In genomic region chr2:45941758-45942738, GRCh38 we compare ENCODE assay signal across 26 cellular contexts.
A peak's percentile ranks its signal among the peaks of the same experiment; 100 is the strongest.
DNase-seq lines count a peak whose midpoint lies in the region; ATAC-seq and TF ChIP-seq lines count a peak whose summit lies in the region.
"Had no signal": no experiment of that assay in that cellular context is flagged by ENCODE, and none has a peak within 500 bp of the region (broad histone marks: within the 10 kb centered on the region; RNA-seq: fewer than 3 reads in every experiment).

No MANE protein-coding gene starts in this region.

- CTCF ChIA-PET in CD4-positive, alpha-beta T cell (lab: Charles Lee) = no interaction called here
- CTCF ChIA-PET in activated CD8-positive, alpha-beta T cell treated with anti-CD3 and anti-CD28 coated beads, Interleukin-2, amount 10 ng/mL, durations not matched to agents 7 days and 5 days (lab: Charles Lee) = interaction anchor here (1.4 kb wide), 1 partner anchor 11 kb away, joined by 3 read pairs; no protein-coding TSS in a partner anchor

- DNase-seq in ELR (ENCODE audit: low read depth) = peak; percentile 30
- peak; percentile 52 for DNase-seq in NCI-H146 treated with DMSO at 0.1 percent for 48 hours (lab: John Stamatoyannopoulos, UW; ENCODE audit: unreplicated experiment)
- DNase-seq in coronary artery (ENCODE audit: low spot score) = peak; percentile 5
- peak; percentile 14 to 80 for DNase-seq in lung microvascular endothelial cell (ENCODE audit: low read depth in 2 of 2)
- DNase-seq in CD4-positive, alpha-beta T cell = no peak
- no peak for DNase-seq in hepatic stellate cell (ENCODE audit: low spot score)
- DNase-seq in activated T-cell treated with anti-CD3 and anti-CD28 coated beads, Interleukin-2, amount 50 U/mL, for 24 hours = no peak
- DNase-seq in activated CD8-positive, alpha-beta T cell treated with anti-CD3 and anti-CD28 coated beads, Interleukin-2, amount 10 ng/mL, durations not matched to agents 7 days and 5 days = no peak
- DNase-seq: ACHN; activated CD4-positive, alpha-beta T cell treated with anti-CD3 and anti-CD28 coated beads, Interleukin-2, amount 50 U/mL, for 1 hour; activated naive CD4-positive, alpha-beta T cell treated with anti-CD3 and anti-CD28 coated beads, Interleukin-2, amount 10 ng/mL, durations not matched to agents 7 days and 5 days; anterior cingulate cortex; Calu3; effector CD4-positive, alpha-beta T cell; lower lobe of right lung; NCI-H2029; NCI-H82; stimulated activated CD4-positive, alpha-beta T cell treated with anti-CD3 and anti-CD28 coated beads, Interleukin-15, amount 100 ng/mL, for 24 hours; stimulated activated naive CD8-positive, alpha-beta T cell treated with anti-CD3 and anti-CD28 coated beads, Interleukin-15, Interleukin-2, amounts not matched to agents 100 U/mL and 50 U/mL, for 24 hours; WERI-Rb-1 had no signal

- no peaks in the 10 kb centered on the region for H3K9me3 ChIP-seq in CD4-positive, alpha-beta T cell (ENCODE audit: control insufficient read depth, low read length)
- H3K9me3 ChIP-seq: BLaER1 treated with 17β-estradiol and CSF1 and Interleukin-3, amounts not matched to agents 10 nM and 100 nM; gastroesophageal sphincter; lower lobe of right lung had no signal

- H3K4me3 ChIP-seq in coronary artery = no peak overlapping the region
- H3K4me3 ChIP-seq: BLaER1 treated with 17β-estradiol and CSF1 and Interleukin-3, amounts not matched to agents 10 nM and 100 nM; gastroesophageal sphincter; lower lobe of right lung had no signal

- no peak overlapping the region for H3K27ac Mint-ChIP-seq in CD4-positive, alpha-beta T cell
- no peak overlapping the region for H3K27ac Mint-ChIP-seq in activated T-cell treated with anti-CD3 and anti-CD28 coated beads, Interleukin-2, amount 50 U/mL, for 24 hours
- no peak overlapping the region for H3K27ac Mint-ChIP-seq in activated CD8-positive, alpha-beta T cell treated with anti-CD3 and anti-CD28 coated beads, Interleukin-2, amount 10 ng/mL, durations not matched to agents 7 days and 5 days
- H3K27ac Mint-ChIP-seq: activated naive CD4-positive, alpha-beta T cell treated with anti-CD3 and anti-CD28 coated beads, Interleukin-2, amount 10 ng/mL, durations not matched to agents 7 days and 5 days; activated T-helper 1 cell treated with anti-CD3 and anti-CD28 coated beads, Interleukin-12 subunit alpha, Interleukin-12 subunit beta, Interleukin-2, Interleukin-4 antibody, amounts not matched to agents 30 ng/mL and 10 ng/mL and 1 ng/mL, durations not matched to agents 14 hours and 24 hours and 36 hours had no signal

- no peaks in the 10 kb centered on the region for H3K9me3 Mint-ChIP-seq in CD4-positive, alpha-beta T cell
- no peaks in the 10 kb centered on the region for H3K9me3 Mint-ChIP-seq in activated T-cell treated with anti-CD3 and anti-CD28 coated beads, Interleukin-2, amount 50 U/mL, for 24 hours
- H3K9me3 Mint-ChIP-seq in activated CD8-positive, alpha-beta T cell treated with anti-CD3 and anti-CD28 coated beads, Interleukin-2, amount 10 ng/mL, durations not matched to agents 7 days and 5 days (ENCODE audit: insufficient read depth) = no peaks in the 10 kb centered on the region
- H3K9me3 Mint-ChIP-seq: activated naive CD4-positive, alpha-beta T cell treated with anti-CD3 and anti-CD28 coated beads, Interleukin-2, amount 10 ng/mL, durations not matched to agents 7 days and 5 days; activated T-helper 1 cell treated with anti-CD3 and anti-CD28 coated beads, Interleukin-12 subunit alpha, Interleukin-12 subunit beta, Interleukin-2, Interleukin-4 antibody, amounts not matched to agents 30 ng/mL and 10 ng/mL and 1 ng/mL, durations not matched to agents 14 hours and 24 hours and 36 hours; central memory CD8-positive, alpha-beta T cell had no signal

- H3K27ac ChIP-seq in coronary artery = no peak overlapping the region
- no peak overlapping the region for H3K27ac ChIP-seq in CD4-positive, alpha-beta T cell (ENCODE audit: low read depth, low read length)
- H3K27ac ChIP-seq: BLaER1 treated with 17β-estradiol and CSF1 and Interleukin-3, amounts not matched to agents 10 nM and 100 nM; lower lobe of right lung; WERI-Rb-1 had no signal

- H3K4me1 Mint-ChIP-seq in CD4-positive, alpha-beta T cell (ENCODE audit: low read depth) = no peaks in the 10 kb centered on the region
- H3K4me1 Mint-ChIP-seq in activated T-cell treated with anti-CD3 and anti-CD28 coated beads, Interleukin-2, amount 50 U/mL, for 24 hours (ENCODE audit: low read depth) = no peaks in the 10 kb centered on the region
- H3K4me1 Mint-ChIP-seq in activated CD8-positive, alpha-beta T cell treated with anti-CD3 and anti-CD28 coated beads, Interleukin-2, amount 10 ng/mL, durations not matched to agents 7 days and 5 days (ENCODE audit: low read depth) = no peaks in the 10 kb centered on the region
- H3K4me1 Mint-ChIP-seq: activated naive CD4-positive, alpha-beta T cell treated with anti-CD3 and anti-CD28 coated beads, Interleukin-2, amount 10 ng/mL, durations not matched to agents 7 days and 5 days had no signal

- H3K27me3 ChIP-seq in CD4-positive, alpha-beta T cell (ENCODE audit: control insufficient read depth, insufficient read depth, low read length) = no peaks in the 10 kb centered on the region
- H3K27me3 ChIP-seq: BLaER1 treated with 17β-estradiol and CSF1 and Interleukin-3, amounts not matched to agents 10 nM and 100 nM; gastroesophageal sphincter had no signal

- ATAC-seq in CD4-positive, alpha-beta T cell (ENCODE audit: poor library complexity) = no peak
- no peak for ATAC-seq in activated CD8-positive, alpha-beta T cell treated with anti-CD3 and anti-CD28 coated beads, Interleukin-2, amount 10 ng/mL, durations not matched to agents 7 days and 5 days
- ATAC-seq: gastroesophageal sphincter; lower lobe of right lung; sciatic nerve; SK-N-SH treated with all-trans-retinoic acid at 6 μM for 48 hours; stimulated activated naive CD8-positive, alpha-beta T cell treated with anti-CD3 and anti-CD28 coated beads, Interleukin-15, Interleukin-2, amounts not matched to agents 100 U/mL and 50 U/mL, for 24 hours had no signal

- no peaks in the 10 kb centered on the region for H3K27me3 Mint-ChIP-seq in CD4-positive, alpha-beta T cell
- H3K27me3 Mint-ChIP-seq in activated T-cell treated with anti-CD3 and anti-CD28 coated beads, Interleukin-2, amount 50 U/mL, for 24 hours = no peaks in the 10 kb centered on the region
- peaks cover 2% of the 10 kb centered on the region for H3K27me3 Mint-ChIP-seq in activated CD8-positive, alpha-beta T cell treated with anti-CD3 and anti-CD28 coated beads, Interleukin-2, amount 10 ng/mL, durations not matched to agents 7 days and 5 days (ENCODE audit: low read depth)
- H3K27me3 Mint-ChIP-seq: activated naive CD4-positive, alpha-beta T cell treated with anti-CD3 and anti-CD28 coated beads, Interleukin-2, amount 10 ng/mL, durations not matched to agents 7 days and 5 days; central memory CD8-positive, alpha-beta T cell had no signal

- no peak overlapping the region for H3K4me3 Mint-ChIP-seq in CD4-positive, alpha-beta T cell
- H3K4me3 Mint-ChIP-seq in activated T-cell treated with anti-CD3 and anti-CD28 coated beads, Interleukin-2, amount 50 U/mL, for 24 hours = no peak overlapping the region
- no peak overlapping the region for H3K4me3 Mint-ChIP-seq in activated CD8-positive, alpha-beta T cell treated with anti-CD3 and anti-CD28 coated beads, Interleukin-2, amount 10 ng/mL, durations not matched to agents 7 days and 5 days
- H3K4me3 Mint-ChIP-seq: activated naive CD4-positive, alpha-beta T cell treated with anti-CD3 and anti-CD28 coated beads, Interleukin-2, amount 10 ng/mL, durations not matched to agents 7 days and 5 days; activated T-helper 1 cell treated with anti-CD3 and anti-CD28 coated beads, Interleukin-12 subunit alpha, Interleukin-12 subunit beta, Interleukin-2, Interleukin-4 antibody, amounts not matched to agents 30 ng/mL and 10 ng/mL and 1 ng/mL, durations not matched to agents 14 hours and 24 hours and 36 hours; central memory CD8-positive, alpha-beta T cell had no signal

- H3K36me3 Mint-ChIP-seq in CD4-positive, alpha-beta T cell (ENCODE audit: low read depth) = no peaks in the 10 kb centered on the region
- H3K36me3 Mint-ChIP-seq in activated T-cell treated with anti-CD3 and anti-CD28 coated beads, Interleukin-2, amount 50 U/mL, for 24 hours (ENCODE audit: low read depth) = no peaks in the 10 kb centered on the region
- no peaks in the 10 kb centered on the region for H3K36me3 Mint-ChIP-seq in activated CD8-positive, alpha-beta T cell treated with anti-CD3 and anti-CD28 coated beads, Interleukin-2, amount 10 ng/mL, durations not matched to agents 7 days and 5 days (ENCODE audit: low read depth)
- H3K36me3 Mint-ChIP-seq: activated naive CD4-positive, alpha-beta T cell treated with anti-CD3 and anti-CD28 coated beads, Interleukin-2, amount 10 ng/mL, durations not matched to agents 7 days and 5 days had no signal

- POLR2A ChIA-PET in CD4-positive, alpha-beta T cell (lab: Charles Lee) = no interaction called here
- POLR2A ChIA-PET in activated CD8-positive, alpha-beta T cell treated with anti-CD3 and anti-CD28 coated beads, Interleukin-2, amount 10 ng/mL, durations not matched to agents 7 days and 5 days (lab: Charles Lee) = no interaction called here

- TF ChIP-seq CTCF in coronary artery (IDR thresholded peaks at IDR 0.05) = no peak
- no peak for TF ChIP-seq CTCF in CD4-positive, alpha-beta T cell (IDR thresholded peaks at IDR 0.05)

- intact Hi-C loops in CD4-positive, alpha-beta T cell (cut with DNase I, micrococcal nuclease) = no loop called here

Comparison
In these comparisons a context has a peak if more than half of its experiments do, and no peak if none do; other contexts are left out.
1. DNase-seq: peak in ELR (single experiment), NCI-H146 treated with DMSO at 0.1 percent for 48 hours (single experiment), coronary artery (single experiment) and lung microvascular endothelial cell (2 of 2); none in CD4-positive, alpha-beta T cell (0 of 10), hepatic stellate cell (single experiment), activated T-cell treated with anti-CD3 and anti-CD28 coated beads, Interleukin-2, amount 50 U/mL, for 24 hours (single experiment) and activated CD8-positive, alpha-beta T cell treated with anti-CD3 and anti-CD28 coated beads, Interleukin-2, amount 10 ng/mL, durations not matched to agents 7 days and 5 days (single experiment).